Comparison of ENCODE assay signal across 11 cellular contexts in the genomic region with DNA sequence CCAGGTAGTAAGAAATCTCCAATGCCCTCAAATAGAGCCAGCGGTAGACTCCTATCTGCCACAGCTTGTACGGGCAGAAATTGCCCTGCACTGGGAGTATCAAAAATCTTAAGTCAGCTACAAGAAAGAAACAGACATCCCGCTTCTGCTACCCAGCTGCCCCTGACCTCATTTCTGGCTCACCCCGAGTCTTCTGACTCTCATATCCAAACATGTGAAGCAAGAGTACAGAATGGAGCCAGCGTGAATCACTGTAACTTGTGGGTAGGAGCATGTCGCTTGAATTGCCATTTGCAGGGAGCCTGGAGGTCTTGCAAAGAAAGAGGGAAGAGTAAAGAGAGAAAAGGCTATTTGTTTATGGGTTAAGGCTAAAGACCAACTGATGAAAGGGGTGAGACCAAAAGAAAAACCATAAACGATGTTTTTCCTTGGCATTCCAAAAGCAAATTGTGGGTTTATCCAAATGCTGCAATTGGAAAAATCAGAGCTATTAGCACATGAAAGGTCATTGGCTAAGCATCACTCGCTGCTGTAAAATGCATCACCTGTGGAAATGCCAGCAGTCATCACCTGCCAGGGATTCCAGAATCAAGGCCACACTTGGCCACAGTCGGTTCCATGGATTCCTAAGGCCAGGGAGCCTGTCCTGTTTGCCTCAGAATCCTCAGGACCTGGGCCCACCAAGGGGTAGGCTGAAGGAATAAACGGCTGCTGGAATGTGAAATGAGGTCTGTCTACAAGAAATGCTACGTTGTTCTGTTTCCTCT.
DNase-seq lines count a peak whose midpoint lies in the region; ATAC-seq and TF ChIP-seq lines count a peak whose summit lies in the region.
"Had no signal": no experiment of that assay in that cellular context is flagged by ENCODE, and none has a peak within 500 bp of the region (broad histone marks: within the 10 kb centered on the region; RNA-seq: fewer than 3 reads in every experiment).

No MANE protein-coding gene starts in this region.

- no peak for TF ChIP-seq CTCF in cardiac fibroblast (IDR thresholded peaks at IDR 0.05; ENCODE audit: low read depth, low read length)
- TF ChIP-seq CTCF in mesothelial cell of epicardium (IDR thresholded peaks at IDR 0.05; ENCODE audit: unreplicated experiment) = no peak
- TF ChIP-seq CTCF in vagina (IDR thresholded peaks at IDR 0.05) = no peak

- H3K36me3 ChIP-seq in vagina = no peaks in the 10 kb centered on the region

- H3K9me3 Mint-ChIP-seq in activated naive CD4-positive, alpha-beta T cell treated with anti-CD3 and anti-CD28 coated beads, Interleukin-2, amount 50 U/mL, for 24 hours = no peaks in the 10 kb centered on the region
- peaks cover 0 to 1% of the 10 kb centered on the region in 2 donors for H3K9me3 Mint-ChIP-seq in activated naive CD4-positive, alpha-beta T cell treated with anti-CD3 and anti-CD28 coated beads, Interleukin-2, amount 50 U/mL, for 72 hours
- no peaks in the 10 kb centered on the region for H3K9me3 Mint-ChIP-seq in mesothelial cell of epicardium
- no peaks in the 10 kb centered on the region for H3K9me3 Mint-ChIP-seq in activated CD4-positive, alpha-beta T cell treated with anti-CD3 and anti-CD28 coated beads for 36 hours (ENCODE audit: low read depth)

- H3K9me3 ChIP-seq in vagina = no peaks in the 10 kb centered on the region
- H3K9me3 ChIP-seq: A549 had no signal

- H3K4me3 Mint-ChIP-seq in activated naive CD4-positive, alpha-beta T cell treated with anti-CD3 and anti-CD28 coated beads, Interleukin-2, amount 50 U/mL, for 24 hours = no peak overlapping the region
- H3K4me3 Mint-ChIP-seq in mesothelial cell of epicardium = no peak overlapping the region
- no peak overlapping the region for H3K4me3 Mint-ChIP-seq in activated CD4-positive, alpha-beta T cell treated with anti-CD3 and anti-CD28 coated beads for 36 hours

- H3K4me1 ChIP-seq in vagina = peaks cover 17% of the 10 kb centered on the region
- H3K4me1 ChIP-seq: A549 had no signal

- POLR2A ChIA-PET in activated CD4-positive, alpha-beta T cell treated with anti-CD3 and anti-CD28 coated beads for 36 hours (lab: Charles Lee) = no interaction called here

- peak overlapping the region; percentile 72 for H3K27ac ChIP-seq in vagina
- H3K27ac ChIP-seq: A549 had no signal

- H3K36me3 Mint-ChIP-seq in activated naive CD4-positive, alpha-beta T cell treated with anti-CD3 and anti-CD28 coated beads, Interleukin-2, amount 50 U/mL, for 24 hours = peaks cover 11% of the 10 kb centered on the region
- H3K36me3 Mint-ChIP-seq in activated naive CD4-positive, alpha-beta T cell treated with anti-CD3 and anti-CD28 coated beads, Interleukin-2, amount 50 U/mL, for 72 hours = peaks cover 13 to 18% of the 10 kb centered on the region in 2 donors
- peaks cover 13% of the 10 kb centered on the region for H3K36me3 Mint-ChIP-seq in mesothelial cell of epicardium
- H3K36me3 Mint-ChIP-seq in activated CD4-positive, alpha-beta T cell treated with anti-CD3 and anti-CD28 coated beads for 36 hours (ENCODE audit: low read depth) = peaks cover 20% of the 10 kb centered on the region

- peak overlapping the region; percentile 78 for H3K27ac Mint-ChIP-seq in activated naive CD4-positive, alpha-beta T cell treated with anti-CD3 and anti-CD28 coated beads, Interleukin-2, amount 50 U/mL, for 24 hours
- H3K27ac Mint-ChIP-seq in activated naive CD4-positive, alpha-beta T cell treated with anti-CD3 and anti-CD28 coated beads, Interleukin-2, amount 50 U/mL, for 72 hours = peak overlapping the region in 1 of 2 donors; percentile 68
- H3K27ac Mint-ChIP-seq in mesothelial cell of epicardium = peak overlapping the region; percentile 13
- no peak overlapping the region for H3K27ac Mint-ChIP-seq in activated CD4-positive, alpha-beta T cell treated with anti-CD3 and anti-CD28 coated beads for 36 hours

- DNase-seq in activated naive CD4-positive, alpha-beta T cell treated with anti-CD3 and anti-CD28 coated beads, Interleukin-2, amount 50 U/mL, for 72 hours (ENCODE audit: low spot score in 2 of 2) = no peak
- DNase-seq in cardiac fibroblast (ENCODE audit: low read depth in 2 of 2) = peak; percentile 75 to 90
- DNase-seq in mesothelial cell of epicardium (ENCODE audit: low spot score in 2 of 2, unreplicated experiment in 2 of 2) = no peak
- peak in 1 of 2 donors; percentile 91 for DNase-seq in vagina (ENCODE audit: extremely low spot score in 2 of 2)
- DNase-seq in NK-92 treated with Interleukin-12 subunit alpha and Interleukin-12 subunit beta, amount 100 ng/mL, for 24 hours (lab: John Stamatoyannopoulos, UW) = no peak
- no peak for DNase-seq in dermis blood vessel endothelial cell
- no peak for DNase-seq in activated CD4-positive, alpha-beta T cell treated with anti-CD3 and anti-CD28 coated beads for 36 hours
- DNase-seq: NCI-H1092 treated with DMSO at 0.1 percent for 48 hours had no signal

- no peaks in the 10 kb centered on the region for H3K27me3 ChIP-seq in vagina

- TF ChIP-seq POLR2A in vagina (IDR thresholded peaks at IDR 0.05) = no peak

- H3K27me3 Mint-ChIP-seq in activated naive CD4-positive, alpha-beta T cell treated with anti-CD3 and anti-CD28 coated beads, Interleukin-2, amount 50 U/mL, for 24 hours = no peaks in the 10 kb centered on the region
- no peaks in the 10 kb centered on the region for H3K27me3 Mint-ChIP-seq in mesothelial cell of epicardium (ENCODE audit: low read depth)
- H3K27me3 Mint-ChIP-seq in activated CD4-positive, alpha-beta T cell treated with anti-CD3 and anti-CD28 coated beads for 36 hours = no peaks in the 10 kb centered on the region

- intact Hi-C loops in vagina (cut with DNase I) = no loop called here
- intact Hi-C loops in activated CD4-positive, alpha-beta T cell treated with anti-CD3 and anti-CD28 coated beads for 36 hours (cut with DNase I, micrococcal nuclease) = no loop called here

- no peak for ATAC-seq in activated naive CD4-positive, alpha-beta T cell treated with anti-CD3 and anti-CD28 coated beads, Interleukin-2, amount 50 U/mL, for 72 hours
- no peak for ATAC-seq in activated CD4-positive, alpha-beta T cell treated with anti-CD3 and anti-CD28 coated beads for 36 hours
- ATAC-seq: A549, Panc1 had no signal

- H3K4me3 ChIP-seq in cardiac fibroblast (replicated peaks in 1 of 2; ENCODE audit: low read depth in 2 of 2, low read length in 2 of 2) = no peak overlapping the region
- H3K4me3 ChIP-seq in vagina = no peak overlapping the region
- H3K4me3 ChIP-seq: A549 had no signal

- CTCF ChIA-PET in activated CD4-positive, alpha-beta T cell treated with anti-CD3 and anti-CD28 coated beads for 36 hours (lab: Charles Lee) = no interaction called here

- peaks cover 60% of the 10 kb centered on the region for H3K4me1 Mint-ChIP-seq in activated naive CD4-positive, alpha-beta T cell treated with anti-CD3 and anti-CD28 coated beads, Interleukin-2, amount 50 U/mL, for 24 hours
- no peaks in the 10 kb centered on the region for H3K4me1 Mint-ChIP-seq in mesothelial cell of epicardium
- peaks cover 36% of the 10 kb centered on the region for H3K4me1 Mint-ChIP-seq in activated CD4-positive, alpha-beta T cell treated with anti-CD3 and anti-CD28 coated beads for 36 hours

Comparison
In these comparisons a context has a peak if more than half of its experiments do, and no peak if none do; other contexts are left out.
1. DNase-seq: peak in cardiac fibroblast (2 of 2); none in activated naive CD4-positive, alpha-beta T cell treated with anti-CD3 and anti-CD28 coated beads, Interleukin-2, amount 50 U/mL, for 72 hours (0 of 2), mesothelial cell of epicardium (0 of 2), NK-92 treated with Interleukin-12 subunit alpha and Interleukin-12 subunit beta, amount 100 ng/mL, for 24 hours (single experiment), dermis blood vessel endothelial cell (single experiment) and activated CD4-positive, alpha-beta T cell treated with anti-CD3 and anti-CD28 coated beads for 36 hours (single experiment).